In genomic region chr6:13423292-13423691, GRCh38 we compare ENCODE assay signal across 1 cellular context.
TF ChIP-seq lines count a peak whose summit lies in the region.

No MANE protein-coding gene starts in this region.

TF ChIP-seq in GM23338, 12 proteins besides CTCF, POLR2A, EP300 and RAD21 (continued from another document):
- TF ChIP-seq, protein P1, sequence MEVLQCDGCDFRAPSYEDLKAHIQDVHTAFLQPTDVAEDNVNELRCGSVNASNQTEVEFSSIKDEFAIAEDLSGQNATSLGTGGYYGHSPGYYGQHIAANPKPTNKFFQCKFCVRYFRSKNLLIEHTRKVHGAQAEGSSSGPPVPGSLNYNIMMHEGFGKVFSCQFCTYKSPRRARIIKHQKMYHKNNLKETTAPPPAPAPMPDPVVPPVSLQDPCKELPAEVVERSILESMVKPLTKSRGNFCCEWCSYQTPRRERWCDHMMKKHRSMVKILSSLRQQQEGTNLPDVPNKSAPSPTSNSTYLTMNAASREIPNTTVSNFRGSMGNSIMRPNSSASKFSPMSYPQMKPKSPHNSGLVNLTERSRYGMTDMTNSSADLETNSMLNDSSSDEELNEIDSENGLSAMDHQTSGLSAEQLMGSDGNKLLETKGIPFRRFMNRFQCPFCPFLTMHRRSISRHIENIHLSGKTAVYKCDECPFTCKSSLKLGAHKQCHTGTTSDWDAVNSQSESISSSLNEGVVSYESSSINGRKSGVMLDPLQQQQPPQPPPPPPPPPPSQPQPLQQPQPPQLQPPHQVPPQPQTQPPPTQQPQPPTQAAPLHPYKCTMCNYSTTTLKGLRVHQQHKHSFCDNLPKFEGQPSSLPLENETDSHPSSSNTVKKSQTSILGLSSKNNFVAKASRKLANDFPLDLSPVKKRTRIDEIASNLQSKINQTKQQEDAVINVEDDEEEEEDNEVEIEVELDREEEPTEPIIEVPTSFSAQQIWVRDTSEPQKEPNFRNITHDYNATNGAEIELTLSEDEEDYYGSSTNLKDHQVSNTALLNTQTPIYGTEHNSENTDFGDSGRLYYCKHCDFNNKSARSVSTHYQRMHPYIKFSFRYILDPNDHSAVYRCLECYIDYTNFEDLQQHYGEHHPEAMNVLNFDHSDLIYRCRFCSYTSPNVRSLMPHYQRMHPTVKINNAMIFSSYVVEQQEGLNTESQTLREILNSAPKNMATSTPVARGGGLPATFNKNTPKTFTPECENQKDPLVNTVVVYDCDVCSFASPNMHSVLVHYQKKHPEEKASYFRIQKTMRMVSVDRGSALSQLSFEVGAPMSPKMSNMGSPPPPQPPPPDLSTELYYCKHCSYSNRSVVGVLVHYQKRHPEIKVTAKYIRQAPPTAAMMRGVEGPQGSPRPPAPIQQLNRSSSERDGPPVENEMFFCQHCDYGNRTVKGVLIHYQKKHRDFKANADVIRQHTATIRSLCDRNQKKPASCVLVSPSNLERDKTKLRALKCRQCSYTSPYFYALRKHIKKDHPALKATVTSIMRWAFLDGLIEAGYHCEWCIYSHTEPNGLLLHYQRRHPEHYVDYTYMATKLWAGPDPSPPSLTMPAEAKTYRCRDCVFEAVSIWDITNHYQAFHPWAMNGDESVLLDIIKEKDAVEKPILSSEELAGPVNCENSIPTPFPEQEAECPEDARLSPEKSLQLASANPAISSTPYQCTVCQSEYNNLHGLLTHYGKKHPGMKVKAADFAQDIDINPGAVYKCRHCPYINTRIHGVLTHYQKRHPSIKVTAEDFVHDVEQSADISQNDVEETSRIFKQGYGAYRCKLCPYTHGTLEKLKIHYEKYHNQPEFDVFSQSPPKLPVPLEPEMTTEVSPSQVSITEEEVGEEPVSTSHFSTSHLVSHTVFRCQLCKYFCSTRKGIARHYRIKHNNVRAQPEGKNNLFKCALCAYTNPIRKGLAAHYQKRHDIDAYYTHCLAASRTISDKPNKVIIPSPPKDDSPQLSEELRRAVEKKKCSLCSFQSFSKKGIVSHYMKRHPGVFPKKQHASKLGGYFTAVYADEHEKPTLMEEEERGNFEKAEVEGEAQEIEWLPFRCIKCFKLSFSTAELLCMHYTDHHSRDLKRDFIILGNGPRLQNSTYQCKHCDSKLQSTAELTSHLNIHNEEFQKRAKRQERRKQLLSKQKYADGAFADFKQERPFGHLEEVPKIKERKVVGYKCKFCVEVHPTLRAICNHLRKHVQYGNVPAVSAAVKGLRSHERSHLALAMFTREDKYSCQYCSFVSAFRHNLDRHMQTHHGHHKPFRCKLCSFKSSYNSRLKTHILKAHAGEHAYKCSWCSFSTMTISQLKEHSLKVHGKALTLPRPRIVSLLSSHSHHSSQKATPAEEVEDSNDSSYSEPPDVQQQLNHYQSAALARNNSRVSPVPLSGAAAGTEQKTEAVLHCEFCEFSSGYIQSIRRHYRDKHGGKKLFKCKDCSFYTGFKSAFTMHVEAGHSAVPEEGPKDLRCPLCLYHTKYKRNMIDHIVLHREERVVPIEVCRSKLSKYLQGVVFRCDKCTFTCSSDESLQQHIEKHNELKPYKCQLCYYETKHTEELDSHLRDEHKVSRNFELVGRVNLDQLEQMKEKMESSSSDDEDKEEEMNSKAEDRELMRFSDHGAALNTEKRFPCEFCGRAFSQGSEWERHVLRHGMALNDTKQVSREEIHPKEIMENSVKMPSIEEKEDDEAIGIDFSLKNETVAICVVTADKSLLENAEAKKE (CRISPR knock-in tag; IDR thresholded peaks at IDR 0.05), result no peak
- TF ChIP-seq JUNB (IDR thresholded peaks at IDR 0.05; ENCODE audit: unreplicated experiment), result no peak
- TF ChIP-seq CREB1 (CRISPR knock-in tag; IDR thresholded peaks at IDR 0.05; ENCODE audit: low read depth), result no peak
- no peak for TF ChIP-seq EZH2 (IDR thresholded peaks at IDR 0.05; ENCODE audit: low read depth, unreplicated experiment)
